1 cellular context compared by ENCODE assay signal in genomic region chr19:54189020-54189667, GRCh38.
A peak's percentile ranks its signal among the peaks of the same experiment; 100 is the strongest.
TF ChIP-seq lines count a peak whose summit lies in the region.

A gene with protein sequence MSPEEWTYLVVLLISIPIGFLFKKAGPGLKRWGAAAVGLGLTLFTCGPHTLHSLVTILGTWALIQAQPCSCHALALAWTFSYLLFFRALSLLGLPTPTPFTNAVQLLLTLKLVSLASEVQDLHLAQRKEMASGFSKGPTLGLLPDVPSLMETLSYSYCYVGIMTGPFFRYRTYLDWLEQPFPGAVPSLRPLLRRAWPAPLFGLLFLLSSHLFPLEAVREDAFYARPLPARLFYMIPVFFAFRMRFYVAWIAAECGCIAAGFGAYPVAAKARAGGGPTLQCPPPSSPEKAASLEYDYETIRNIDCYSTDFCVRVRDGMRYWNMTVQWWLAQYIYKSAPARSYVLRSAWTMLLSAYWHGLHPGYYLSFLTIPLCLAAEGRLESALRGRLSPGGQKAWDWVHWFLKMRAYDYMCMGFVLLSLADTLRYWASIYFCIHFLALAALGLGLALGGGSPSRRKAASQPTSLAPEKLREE (minus strand): TSS chr19:54189580. CDS start chr19:54188508, 1,072 bp downstream.

TF ChIP-seq in K562, 482 proteins besides CTCF, POLR2A, EP300 and RAD21 (continued from another document and continues in another):
- TF ChIP-seq, protein P1, sequence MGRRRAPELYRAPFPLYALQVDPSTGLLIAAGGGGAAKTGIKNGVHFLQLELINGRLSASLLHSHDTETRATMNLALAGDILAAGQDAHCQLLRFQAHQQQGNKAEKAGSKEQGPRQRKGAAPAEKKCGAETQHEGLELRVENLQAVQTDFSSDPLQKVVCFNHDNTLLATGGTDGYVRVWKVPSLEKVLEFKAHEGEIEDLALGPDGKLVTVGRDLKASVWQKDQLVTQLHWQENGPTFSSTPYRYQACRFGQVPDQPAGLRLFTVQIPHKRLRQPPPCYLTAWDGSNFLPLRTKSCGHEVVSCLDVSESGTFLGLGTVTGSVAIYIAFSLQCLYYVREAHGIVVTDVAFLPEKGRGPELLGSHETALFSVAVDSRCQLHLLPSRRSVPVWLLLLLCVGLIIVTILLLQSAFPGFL (CRISPR knock-in tag; IDR thresholded peaks at IDR 0.05), result no peak
- TF ChIP-seq NR2F6 (CRISPR knock-in tag; IDR thresholded peaks at IDR 0.05) (no peak), E2F3 (CRISPR knock-in tag; IDR thresholded peaks at IDR 0.05) (no peak), NUFIP1 (IDR thresholded peaks at IDR 0.05; ENCODE audit: partially characterized antibody) (no peak), MED1 (CRISPR knock-in tag; IDR thresholded peaks at IDR 0.05; ENCODE audit: borderline replicate concordance) (no peak), NFE2 (IDR thresholded peaks at IDR 0.05; ENCODE audit: low read depth) (no peak), NCOA1 (IDR thresholded peaks at IDR 0.05; ENCODE audit: low read depth) (no peak), TAF7 (tag; IDR thresholded peaks at IDR 0.05) (no peak), CBFA2T3 (IDR thresholded peaks at IDR 0.05) (no peak), ZNF354B (CRISPR knock-in tag; IDR thresholded peaks at IDR 0.05) (no peak), ARID1B (IDR thresholded peaks at IDR 0.05) (no peak), ZC3H4 (CRISPR knock-in tag; IDR thresholded peaks at IDR 0.05; ENCODE audit: borderline replicate concordance) (no peak), MIER1 (IDR thresholded peaks at IDR 0.05; ENCODE audit: low read depth) (no peak), ZNF431 (CRISPR knock-in tag; IDR thresholded peaks at IDR 0.05) (no peak), SFPQ (IDR thresholded peaks at IDR 0.05; ENCODE audit: low read depth, low read length) (no peak), ZNF143 (CRISPR knock-in tag; IDR thresholded peaks at IDR 0.05) (no peak), POLR2AphosphoS2 (IDR thresholded peaks at IDR 0.05; ENCODE audit: low read length) (no peak), FOXA3 (CRISPR knock-in tag; conservative IDR thresholded peaks at IDR 0.05 in 1 of 2, IDR thresholded peaks at IDR 0.05 in 1 of 2) (no peak; a peak in 1 of 4 replicates), SMAD4 (CRISPR knock-in tag; conservative IDR thresholded peaks at IDR 0.05) (peak; percentile 80), PYGO2 (tag; IDR thresholded peaks at IDR 0.05) (no peak), JUNB (CRISPR knock-in tag; conservative IDR thresholded peaks at IDR 0.05) (no peak), TBP (optimal IDR thresholded peaks at IDR 0.05; ENCODE audit: low read depth, low read length) (peak; percentile 65), JUND (IDR thresholded peaks at IDR 0.05; ENCODE audit: borderline replicate concordance, low read depth, low read length) (no peak), JUND (tag; IDR thresholded peaks at IDR 0.05; ENCODE audit: borderline replicate concordance, low read depth, low read length) (no peak), ZC3H8 (IDR thresholded peaks at IDR 0.05) (no peak), RBM39 (optimal IDR thresholded peaks at IDR 0.05; ENCODE audit: low read depth, low read length) (no peak), NR0B1 (IDR thresholded peaks at IDR 0.05; ENCODE audit: partially characterized antibody) (no peak), TAF9B (IDR thresholded peaks at IDR 0.05; ENCODE audit: partially characterized antibody) (no peak), GATA2 (CRISPR knock-in tag; IDR thresholded peaks at IDR 0.05) (no peak), ZNF239 (CRISPR knock-in tag; IDR thresholded peaks at IDR 0.05) (no peak), FOXM1 (IDR thresholded peaks at IDR 0.05; ENCODE audit: low read depth) (no peak), FOXM1 (CRISPR knock-in tag; IDR thresholded peaks at IDR 0.05; ENCODE audit: low read depth) (peak; percentile 85), SP2 (IDR thresholded peaks at IDR 0.05; ENCODE audit: extremely low read depth, low read depth, low read length, poor library complexity, severe bottlenecking) (no peak), TRIM24 (IDR thresholded peaks at IDR 0.05) (no peak), JUN (IDR thresholded peaks at IDR 0.05; ENCODE audit: borderline replicate concordance, low read depth, low read length) (no peak), JUN (CRISPR knock-in tag; IDR thresholded peaks at IDR 0.05; ENCODE audit: borderline replicate concordance) (no peak), HDGF (IDR thresholded peaks at IDR 0.05) (no peak), ZNF699 (CRISPR knock-in tag; IDR thresholded peaks at IDR 0.05; ENCODE audit: insufficient replicate concordance) (no peak), PURB (CRISPR knock-in tag; IDR thresholded peaks at IDR 0.05; ENCODE audit: low read depth) (no peak), ZNF121 (CRISPR knock-in tag; conservative IDR thresholded peaks at IDR 0.05) (no peak), UBTF (IDR thresholded peaks at IDR 0.05; ENCODE audit: borderline replicate concordance in 1 of 2, low read depth in 2 of 2, low read length in 2 of 2) (peak; percentile 66 to 85; a peak in 2 of 4 replicates), EP400 (IDR thresholded peaks at IDR 0.05) (no peak; the same call in 1 of the 2 replicates), GTF2E2 (tag; IDR thresholded peaks at IDR 0.05) (no peak), HNRNPL (IDR thresholded peaks at IDR 0.05; ENCODE audit: low read depth, low read length) (peak; percentile 39; the same call in 1 of the 2 replicates), ZNF174 (CRISPR knock-in tag; IDR thresholded peaks at IDR 0.05) (no peak), TAL1 (IDR thresholded peaks at IDR 0.05) (no peak), CXXC5 (CRISPR knock-in tag; IDR thresholded peaks at IDR 0.05) (peak; percentile 79), CTBP1 (IDR thresholded peaks at IDR 0.05; ENCODE audit: borderline replicate concordance) (peak; percentile 95), SMARCE1 (IDR thresholded peaks at IDR 0.05) (no peak), RBM14 (IDR thresholded peaks at IDR 0.05; ENCODE audit: borderline replicate concordance, insufficient read depth, low read depth, low read length) (no peak), YY1 (IDR thresholded peaks at IDR 0.05; ENCODE audit: borderline replicate concordance in 1 of 3, control insufficient read depth in 1 of 3, extremely low read depth in 1 of 3, insufficient read depth in 3 of 3, insufficient read length in 1 of 3, insufficient replicate concordance in 2 of 3, low read depth in 1 of 3, low read length in 2 of 3) (peak in 2 of 3 experiments; percentile 53 to 59), TRIM28 (IDR thresholded peaks at IDR 0.05) (no peak), NR1H2 (CRISPR knock-in tag; IDR thresholded peaks at IDR 0.05) (0 out of 2 replicates have a peak, but pooled peaks have one; percentile 45)
- TF ChIP-seq, protein P2, sequence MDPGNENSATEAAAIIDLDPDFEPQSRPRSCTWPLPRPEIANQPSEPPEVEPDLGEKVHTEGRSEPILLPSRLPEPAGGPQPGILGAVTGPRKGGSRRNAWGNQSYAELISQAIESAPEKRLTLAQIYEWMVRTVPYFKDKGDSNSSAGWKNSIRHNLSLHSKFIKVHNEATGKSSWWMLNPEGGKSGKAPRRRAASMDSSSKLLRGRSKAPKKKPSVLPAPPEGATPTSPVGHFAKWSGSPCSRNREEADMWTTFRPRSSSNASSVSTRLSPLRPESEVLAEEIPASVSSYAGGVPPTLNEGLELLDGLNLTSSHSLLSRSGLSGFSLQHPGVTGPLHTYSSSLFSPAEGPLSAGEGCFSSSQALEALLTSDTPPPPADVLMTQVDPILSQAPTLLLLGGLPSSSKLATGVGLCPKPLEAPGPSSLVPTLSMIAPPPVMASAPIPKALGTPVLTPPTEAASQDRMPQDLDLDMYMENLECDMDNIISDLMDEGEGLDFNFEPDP (CRISPR knock-in tag; IDR thresholded peaks at IDR 0.05), result no peak
- TF ChIP-seq, protein P3, sequence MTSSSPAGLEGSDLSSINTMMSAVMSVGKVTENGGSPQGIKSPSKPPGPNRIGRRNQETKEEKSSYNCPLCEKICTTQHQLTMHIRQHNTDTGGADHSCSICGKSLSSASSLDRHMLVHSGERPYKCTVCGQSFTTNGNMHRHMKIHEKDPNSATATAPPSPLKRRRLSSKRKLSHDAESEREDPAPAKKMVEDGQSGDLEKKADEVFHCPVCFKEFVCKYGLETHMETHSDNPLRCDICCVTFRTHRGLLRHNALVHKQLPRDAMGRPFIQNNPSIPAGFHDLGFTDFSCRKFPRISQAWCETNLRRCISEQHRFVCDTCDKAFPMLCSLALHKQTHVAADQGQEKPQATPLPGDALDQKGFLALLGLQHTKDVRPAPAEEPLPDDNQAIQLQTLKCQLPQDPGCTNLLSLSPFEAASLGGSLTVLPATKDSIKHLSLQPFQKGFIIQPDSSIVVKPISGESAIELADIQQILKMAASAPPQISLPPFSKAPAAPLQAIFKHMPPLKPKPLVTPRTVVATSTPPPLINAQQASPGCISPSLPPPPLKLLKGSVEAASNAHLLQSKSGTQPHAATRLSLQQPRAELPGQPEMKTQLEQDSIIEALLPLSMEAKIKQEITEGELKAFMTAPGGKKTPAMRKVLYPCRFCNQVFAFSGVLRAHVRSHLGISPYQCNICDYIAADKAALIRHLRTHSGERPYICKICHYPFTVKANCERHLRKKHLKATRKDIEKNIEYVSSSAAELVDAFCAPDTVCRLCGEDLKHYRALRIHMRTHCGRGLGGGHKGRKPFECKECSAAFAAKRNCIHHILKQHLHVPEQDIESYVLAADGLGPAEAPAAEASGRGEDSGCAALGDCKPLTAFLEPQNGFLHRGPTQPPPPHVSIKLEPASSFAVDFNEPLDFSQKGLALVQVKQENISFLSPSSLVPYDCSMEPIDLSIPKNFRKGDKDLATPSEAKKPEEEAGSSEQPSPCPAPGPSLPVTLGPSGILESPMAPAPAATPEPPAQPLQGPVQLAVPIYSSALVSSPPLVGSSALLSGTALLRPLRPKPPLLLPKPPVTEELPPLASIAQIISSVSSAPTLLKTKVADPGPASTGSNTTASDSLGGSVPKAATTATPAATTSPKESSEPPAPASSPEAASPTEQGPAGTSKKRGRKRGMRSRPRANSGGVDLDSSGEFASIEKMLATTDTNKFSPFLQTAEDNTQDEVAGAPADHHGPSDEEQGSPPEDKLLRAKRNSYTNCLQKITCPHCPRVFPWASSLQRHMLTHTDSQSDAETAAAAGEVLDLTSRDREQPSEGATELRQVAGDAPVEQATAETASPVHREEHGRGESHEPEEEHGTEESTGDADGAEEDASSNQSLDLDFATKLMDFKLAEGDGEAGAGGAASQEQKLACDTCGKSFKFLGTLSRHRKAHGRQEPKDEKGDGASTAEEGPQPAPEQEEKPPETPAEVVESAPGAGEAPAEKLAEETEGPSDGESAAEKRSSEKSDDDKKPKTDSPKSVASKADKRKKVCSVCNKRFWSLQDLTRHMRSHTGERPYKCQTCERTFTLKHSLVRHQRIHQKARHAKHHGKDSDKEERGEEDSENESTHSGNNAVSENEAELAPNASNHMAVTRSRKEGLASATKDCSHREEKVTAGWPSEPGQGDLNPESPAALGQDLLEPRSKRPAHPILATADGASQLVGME (CRISPR knock-in tag; IDR thresholded peaks at IDR 0.05), result no peak
- TF ChIP-seq, protein P4, sequence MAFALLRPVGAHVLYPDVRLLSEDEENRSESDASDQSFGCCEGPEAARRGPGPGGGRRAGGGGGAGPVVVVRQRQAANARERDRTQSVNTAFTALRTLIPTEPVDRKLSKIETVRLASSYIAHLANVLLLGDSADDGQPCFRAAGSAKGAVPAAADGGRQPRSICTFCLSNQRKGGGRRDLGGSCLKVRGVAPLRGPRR (CRISPR knock-in tag; IDR thresholded peaks at IDR 0.05), result no peak
